Comparison of ENCODE assay signal across 13 cellular contexts in genomic region chr20:31497838-31498540, GRCh38. TPM values are rescaled to one million over a fixed set of nuclear protein-coding genes. Genes with fewer than 3 reads are reported as not detected.
DNase-seq lines count a peak whose midpoint lies in the region; TF ChIP-seq lines count a peak whose summit lies in the region.
"Had no signal": no experiment of that assay in that cellular context is flagged by ENCODE, and none has a peak within 500 bp of the region (broad histone marks: within the 10 kb centered on the region; RNA-seq: fewer than 3 reads in every experiment).

No MANE protein-coding gene starts in this region.

- no peaks in the 10 kb centered on the region for H3K9me3 Mint-ChIP-seq in neural progenitor cell

- no peaks in the 10 kb centered on the region for H4K20me1 ChIP-seq in neural progenitor cell (ENCODE audit: low read depth)

- H2AFZ ChIP-seq in neural progenitor cell (replicated peaks): no peak overlapping the region

- H3K4me3 Mint-ChIP-seq in neural progenitor cell: no peak overlapping the region

- no peak overlapping the region for H3K27ac Mint-ChIP-seq in neural progenitor cell

- H3K4me3 ChIP-seq in fibroblast of villous mesenchyme (ENCODE audit: low read depth, low read length) (no peak overlapping the region), skeletal muscle cell (ENCODE audit: low read depth, low read length) (no peak overlapping the region), neural progenitor cell (no peak overlapping the region)
- H3K4me3 ChIP-seq: body of pancreas, stomach had no signal

- no peak overlapping the region for H3K9ac ChIP-seq in neural progenitor cell

- H3K9me3 ChIP-seq in neural progenitor cell (ENCODE audit: low read depth): peaks cover 4% of the 10 kb centered on the region
- H3K9me3 ChIP-seq: body of pancreas, stomach had no signal

- H3K79me2 ChIP-seq in neural progenitor cell (ENCODE audit: low read depth): no peaks in the 10 kb centered on the region

- POLR2A ChIA-PET in RWPE1 (lab: Yijun Ruan, JAX; ENCODE audit: low non-redundant PET): no interaction called here

- no peaks in the 10 kb centered on the region for H3F3A ChIP-seq in neural progenitor cell (ENCODE audit: low read depth)

- CTCF ChIA-PET in RWPE1 (lab: Yijun Ruan, JAX): no interaction called here

- no peak overlapping the region for H3K4me2 ChIP-seq in neural progenitor cell

- H3K4me1 Mint-ChIP-seq in neural progenitor cell: peaks cover 4% of the 10 kb centered on the region

- H3K36me3 Mint-ChIP-seq in neural progenitor cell: no peaks in the 10 kb centered on the region

- peaks cover 22% of the 10 kb centered on the region for H3K27me3 Mint-ChIP-seq in neural progenitor cell (ENCODE audit: insufficient read depth, low read depth)

- no peaks in the 10 kb centered on the region for H3K4me1 ChIP-seq in neural progenitor cell

- no peaks in the 10 kb centered on the region for H3K36me3 ChIP-seq in neural progenitor cell
- H3K36me3 ChIP-seq: stomach had no signal

- H3K27me3 ChIP-seq in neural progenitor cell: no peaks in the 10 kb centered on the region
- H3K27me3 ChIP-seq: body of pancreas had no signal

- DNase-seq in GM04504 (ENCODE audit: low read depth): peak; percentile 79
- DNase-seq in NCI-H226: peak; percentile 90
- peak; percentile 20 for DNase-seq in fibroblast of villous mesenchyme (ENCODE audit: low read depth)
- DNase-seq in skeletal muscle cell (ENCODE audit: low read depth): peak; percentile 43
- DNase-seq in ecto neural progenitor cell (ENCODE audit: low spot score): no peak
- DNase-seq in neural progenitor cell (ENCODE audit: low spot score): no peak
- no peak for DNase-seq in RWPE1 (ENCODE audit: low spot score)
- DNase-seq: midbrain; NCI-H1694 treated with DMSO at 0.1 percent for 48 hours; NK-92 treated with Interleukin-12 subunit alpha and Interleukin-12 subunit beta, amount 100 ng/mL, for 24 hours; stomach had no signal

- TF ChIP-seq CTCF in fibroblast of villous mesenchyme (IDR thresholded peaks at IDR 0.05; ENCODE audit: insufficient read depth, low read depth, low read length): no peak
- no peak for TF ChIP-seq CTCF in neural progenitor cell (IDR thresholded peaks at IDR 0.05)
- no peak for TF ChIP-seq CTCF in RWPE1 (conservative IDR thresholded peaks at IDR 0.05; ENCODE audit: low read depth)

- H3K27ac ChIP-seq in neural progenitor cell: no peak overlapping the region
- H3K27ac ChIP-seq in RWPE1: no peak overlapping the region
- H3K27ac ChIP-seq: body of pancreas had no signal

RNA-seq across cellular contexts. Expression of gene HM13, which starts 16.3 kb away (rescaled TPM):
- 70.5 and 91.1 TPM in 2 replicates for total RNA-seq in fibroblast of villous mesenchyme
- 46.2 and 81.5 TPM in 2 replicates for total RNA-seq in neural progenitor cell (ENCODE audit: low replicate concordance)

RNA-seq across cellular contexts. Expression of gene REM1, which starts 22.9 kb away (rescaled TPM):
- not detected in 2 replicates for total RNA-seq in fibroblast of villous mesenchyme
- total RNA-seq in neural progenitor cell (ENCODE audit: low replicate concordance): not detected in 2 replicates
- total RNA-seq: pulmonary artery endothelial cell had no signal

RNA-seq across cellular contexts. Expression of gene DEFB124, which starts 23.1 kb away (rescaled TPM):
- not detected in 2 replicates for total RNA-seq in fibroblast of villous mesenchyme
- not detected in 2 replicates for total RNA-seq in neural progenitor cell (ENCODE audit: low replicate concordance)
- total RNA-seq: body of pancreas, pulmonary artery endothelial cell had no signal

RNA-seq across cellular contexts. Expression of gene DEFB123, which starts 57.6 kb away (rescaled TPM):
- total RNA-seq in fibroblast of villous mesenchyme (not detected in 2 replicates), neural progenitor cell (ENCODE audit: low replicate concordance) (not detected in 2 replicates)
- total RNA-seq: body of pancreas, pulmonary artery endothelial cell, stomach had no signal

Comparison
In these comparisons a context has a peak if more than half of its experiments do, and no peak if none do; other contexts are left out.
1. DNase-seq: peak in GM04504 (single experiment), NCI-H226 (single experiment), fibroblast of villous mesenchyme (single experiment) and skeletal muscle cell (single experiment); none in ecto neural progenitor cell (single experiment), neural progenitor cell (single experiment) and RWPE1 (single experiment).